15 cellular contexts compared by ENCODE assay signal in genomic region chr2:180203972-180204371, GRCh38.
DNase-seq lines count a peak whose midpoint lies in the region; ATAC-seq and TF ChIP-seq lines count a peak whose summit lies in the region.
"Had no signal": no experiment of that assay in that cellular context is flagged by ENCODE, and none has a peak within 500 bp of the region (broad histone marks: within the 10 kb centered on the region; RNA-seq: fewer than 3 reads in every experiment).

No MANE protein-coding gene starts in this region.

- H3K27me3 ChIP-seq in ACC112 (ENCODE audit: insufficient read depth, low read length), result no peaks in the 10 kb centered on the region
- H3K27me3 ChIP-seq in kidney epithelial cell (ENCODE audit: control insufficient read depth, insufficient read depth, low read length), result no peaks in the 10 kb centered on the region
- H3K27me3 ChIP-seq: thyroid gland had no signal

- no peaks in the 10 kb centered on the region for H3K36me3 ChIP-seq in ACC112 (ENCODE audit: insufficient read depth, low read length)
- H3K36me3 ChIP-seq in kidney epithelial cell (ENCODE audit: control insufficient read depth, insufficient read depth, low read length), result no peaks in the 10 kb centered on the region
- H3K36me3 ChIP-seq: thyroid gland had no signal

- TF ChIP-seq CTCF in epithelial cell of proximal tubule (conservative IDR thresholded peaks at IDR 0.05; ENCODE audit: low read depth, low read length), result no peak
- TF ChIP-seq CTCF in kidney epithelial cell (IDR thresholded peaks at IDR 0.05; ENCODE audit: insufficient read depth, low read length, poor library complexity, severe bottlenecking), result no peak

- H3K4me1 ChIP-seq in ACC112 (ENCODE audit: control insufficient read depth, insufficient read depth, low read length, unreplicated experiment), result peaks cover 26% of the 10 kb centered on the region
- H3K4me1 ChIP-seq: Caco-2, thyroid gland had no signal

- no peak overlapping the region for H3K27ac ChIP-seq in ACC112 (ENCODE audit: low read depth, low read length)
- H3K27ac ChIP-seq: thyroid gland had no signal

- ATAC-seq in HG02588 (IDR thresholded peaks at IDR 0.05; ENCODE audit: unreplicated experiment) (no peak), GM18858 (IDR thresholded peaks at IDR 0.05; ENCODE audit: unreplicated experiment) (no peak)
- ATAC-seq: effector memory CD8-positive, alpha-beta T cell; T-helper 17 cell had no signal

- no peak overlapping the region for H3K4me3 ChIP-seq in ACC112 (ENCODE audit: low read depth, low read length)
- H3K4me3 ChIP-seq in epithelial cell of proximal tubule (ENCODE audit: low read depth, low read length), result no peak overlapping the region
- no peak overlapping the region for H3K4me3 ChIP-seq in kidney epithelial cell (ENCODE audit: low read depth, low read length)
- H3K4me3 ChIP-seq: thyroid gland had no signal

- DNase-seq in LHCN-M2 (ENCODE audit: low read depth) (peak; percentile 43), epithelial cell of proximal tubule (ENCODE audit: low read depth) (peak; percentile 61), kidney epithelial cell (ENCODE audit: low read depth) (peak; percentile 23)
- DNase-seq in stimulated activated CD8-positive, alpha-beta memory T cell treated with anti-CD3 and anti-CD28 coated beads, Interleukin-4, amount 100 ng/mL, for 48 hours, result no peak
- no peak for DNase-seq in activated CD4-positive, CD25-positive, alpha-beta regulatory T cell (lab: John Stamatoyannopoulos, UW)
- DNase-seq: activated CD4-positive, alpha-beta T cell treated with anti-CD3 and anti-CD28 coated beads for 48 hours; Caco-2; effector memory CD8-positive, alpha-beta T cell; hippocampal formation; NCI-H524 treated with DMSO at 0.1 percent for 48 hours; T-helper 17 cell; thyroid gland had no signal

- H2AFZ ChIP-seq in ACC112 (ENCODE audit: low read length, unreplicated experiment), result peak overlapping the region; percentile 54

- H3K79me2 ChIP-seq in ACC112 (ENCODE audit: control insufficient read depth, insufficient read depth, low read length, unreplicated experiment), result no peaks in the 10 kb centered on the region

Comparison
In these comparisons a context has a peak if more than half of its experiments do, and no peak if none do; other contexts are left out.
1. DNase-seq: peak in LHCN-M2 (single experiment), epithelial cell of proximal tubule (single experiment) and kidney epithelial cell (single experiment); none in stimulated activated CD8-positive, alpha-beta memory T cell treated with anti-CD3 and anti-CD28 coated beads, Interleukin-4, amount 100 ng/mL, for 48 hours (single experiment) and activated CD4-positive, CD25-positive, alpha-beta regulatory T cell (0 of 4).